In the genomic region with DNA sequence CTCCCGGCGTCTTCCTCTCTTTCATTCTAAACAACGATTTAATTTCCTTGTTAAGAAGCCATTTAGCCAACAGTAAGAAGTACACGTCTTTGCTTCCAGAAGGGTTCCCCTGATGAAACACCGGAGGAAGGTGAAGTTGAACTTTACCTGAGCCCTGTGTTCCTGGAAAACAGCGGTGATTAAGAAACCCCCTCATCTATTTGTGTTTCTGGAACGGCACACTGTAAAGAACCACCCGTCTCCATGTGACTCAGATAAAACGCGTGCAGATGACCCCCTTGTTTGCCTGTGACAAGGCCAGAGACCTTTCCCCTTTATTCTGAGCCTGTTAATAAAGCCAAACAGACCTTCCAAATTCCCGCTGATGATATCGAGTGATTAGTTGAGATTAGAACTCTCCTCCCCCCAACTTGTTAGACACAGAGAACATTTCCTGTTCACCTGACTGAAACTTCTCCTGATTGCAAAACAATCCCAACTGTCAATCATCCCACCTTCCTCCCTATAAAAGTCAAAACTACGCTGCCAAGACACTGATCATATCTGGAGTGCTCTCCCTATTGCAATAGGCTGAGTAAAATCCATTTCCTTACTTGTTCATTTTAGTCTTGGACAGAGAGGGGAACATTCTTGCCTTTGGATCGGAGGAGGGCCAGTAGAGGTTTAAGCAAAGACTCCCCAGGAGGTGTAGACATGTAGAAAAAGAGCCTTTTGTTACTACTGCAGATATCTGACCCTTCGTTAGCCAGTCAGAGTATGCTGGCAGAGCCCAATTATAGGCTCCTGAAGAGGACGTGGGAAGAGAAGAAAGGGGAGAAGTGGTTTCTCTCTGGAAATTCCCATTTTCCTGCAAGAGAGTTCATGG, we compare ENCODE assay signal across 8 cellular contexts. TPM values are rescaled to one million over a fixed set of nuclear protein-coding genes. Genes with fewer than 3 reads are reported as not detected.
DNase-seq lines count a peak whose midpoint lies in the region; ATAC-seq lines count a peak whose summit lies in the region.

No MANE protein-coding gene starts in this region.

- no peaks in the 10 kb centered on the region for H3K27me3 ChIP-seq in MG63
- no peaks in the 10 kb centered on the region for H3K27me3 ChIP-seq in stomach smooth muscle (ENCODE audit: control insufficient read depth in 1 of 2, insufficient read depth in 2 of 2, low read length in 2 of 2)

- peaks cover 0 to 2% (median 0%) of the 10 kb centered on the region in 3 donors for H3K36me3 Mint-ChIP-seq in immature natural killer cell

- H3K4me3 Mint-ChIP-seq in immature natural killer cell, result peak overlapping the region; percentile 94 to 99 (median 96)

- peaks cover 29 to 38% of the 10 kb centered on the region in 2 donors for H3K4me1 Mint-ChIP-seq in immature natural killer cell

- H3K9me3 ChIP-seq in MG63, result peaks cover 5% of the 10 kb centered on the region; the same call in 1 of the 2 replicates
- H3K9me3 ChIP-seq in stomach smooth muscle (ENCODE audit: control insufficient read depth in 2 of 2, low read length in 2 of 2), result no peaks in the 10 kb centered on the region

- peak; percentile 15 for ATAC-seq in GM21576 (IDR thresholded peaks at IDR 0.05; ENCODE audit: unreplicated experiment)

- peaks cover 7 to 12% (median 8%) of the 10 kb centered on the region in 3 donors for H3K27me3 Mint-ChIP-seq in immature natural killer cell (ENCODE audit: low read depth in 3 of 3)

- H3K9ac ChIP-seq in stomach smooth muscle (ENCODE audit: low read length in 2 of 2), result peak overlapping the region; percentile 94 to 95

- H3K4me1 ChIP-seq in stomach smooth muscle (ENCODE audit: control insufficient read depth, insufficient read depth, low read length), result peaks cover 17% of the 10 kb centered on the region

- peak overlapping the region; percentile 99 to 100 (median 100) for H3K27ac Mint-ChIP-seq in immature natural killer cell

- no peaks in the 10 kb centered on the region for H3K9me3 Mint-ChIP-seq in immature natural killer cell

- H3K4me3 ChIP-seq in MG63, result peak overlapping the region; percentile 78
- peak overlapping the region; percentile 93 to 94 for H3K4me3 ChIP-seq in stomach smooth muscle (ENCODE audit: low read length in 2 of 2)

- peak overlapping the region; percentile 95 for H3K27ac ChIP-seq in angular gyrus (ENCODE audit: low read depth, low read length)
- peak overlapping the region; percentile 96 for H3K27ac ChIP-seq in stomach smooth muscle (ENCODE audit: low read length)

- H3K36me3 ChIP-seq in MG63 (peaks cover 19% of the 10 kb centered on the region), stomach smooth muscle (ENCODE audit: control insufficient read depth in 2 of 2, insufficient read depth in 2 of 2, low read length in 2 of 2) (peaks cover 2 to 6% of the 10 kb centered on the region in 2 donors)

- peak; percentile 53 for DNase-seq in GF-D8 (lab: John Stamatoyannopoulos, UW)
- DNase-seq in MG63, result no peak
- peak in 2 of 3 donors; percentile 4 to 7 for DNase-seq in immature natural killer cell
- DNase-seq in A172 (ENCODE audit: low spot score), result no peak
- DNase-seq in cortex of kidney (lab: John Stamatoyannopoulos, UW), result no peak

RNA-seq across cellular contexts. Expression of a gene that starts 0.9 kb away (rescaled TPM):
- 26.2 and 29.0 TPM in 2 replicates for total RNA-seq in MG63 (2014; rRNA removed; shearing (Covaris generic); ENCODE audit: low replicate concordance)
- polyA plus RNA-seq in immature natural killer cell, result 10 to 100 TPM in 2 of 3 donors, 1 to 10 TPM in 1; 3.8 to 32.2 (median 13.1) TPM
- 56.2 and 72.9 TPM in 2 replicates for total RNA-seq in A172 (2014; rRNA removed; shearing (Covaris generic))

RNA-seq across cellular contexts. Expression of a gene that starts 8.3 kb away (rescaled TPM):
- 0.89 TPM in 1 of 2 replicates, not detected in the other for total RNA-seq in MG63 (2014; rRNA removed; shearing (Covaris generic); ENCODE audit: low replicate concordance)
- polyA plus RNA-seq in immature natural killer cell, result under 1 TPM in 1 of 3 donors, not detected in 2; 0.37 TPM
- total RNA-seq in A172 (2014; rRNA removed; shearing (Covaris generic)), result 1.6 and 6.1 TPM in 2 replicates

Comparison
In these comparisons a context has a peak if more than half of its experiments do, and no peak if none do; other contexts are left out.
1. DNase-seq: peak in GF-D8 (single experiment) and immature natural killer cell (2 of 3); none in MG63 (single experiment), A172 (single experiment) and cortex of kidney (single experiment).